In the genomic region with DNA sequence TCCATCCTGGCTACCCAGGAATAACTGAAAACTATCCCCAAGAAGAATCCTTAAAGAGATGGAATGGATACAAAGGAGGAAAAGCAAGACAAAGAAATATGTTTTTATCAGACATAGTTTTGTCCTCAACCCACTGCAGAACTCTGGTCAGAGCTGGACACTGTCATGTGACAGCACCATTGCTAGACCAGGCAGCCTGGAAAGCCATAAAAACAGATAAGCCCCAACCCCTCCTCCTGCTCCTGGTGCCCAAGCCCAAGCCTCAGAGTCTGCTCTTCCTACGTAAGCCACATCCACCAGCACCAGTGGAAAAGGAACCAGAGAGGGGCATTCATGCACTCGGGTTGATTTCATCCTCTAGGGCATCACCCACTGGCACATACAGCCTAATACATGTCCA, we compare ENCODE assay signal across 17 cellular contexts.
A peak's percentile ranks its signal among the peaks of the same experiment; 100 is the strongest.
DNase-seq lines count a peak whose midpoint lies in the region; ATAC-seq and TF ChIP-seq lines count a peak whose summit lies in the region.
"Had no signal": no experiment of that assay in that cellular context is flagged by ENCODE, and none has a peak within 500 bp of the region (broad histone marks: within the 10 kb centered on the region; RNA-seq: fewer than 3 reads in every experiment).

No MANE protein-coding gene starts in this region.

- H4K20me1 ChIP-seq in SK-N-SH (ENCODE audit: insufficient read depth): no peaks in the 10 kb centered on the region

- POLR2A ChIA-PET in SK-N-SH (lab: Yijun Ruan, JAX): interaction anchor here (1.0 kb wide), 1 partner anchor 129 kb away, joined by 3 read pairs; no protein-coding TSS in a partner anchor

- no peak for TF ChIP-seq CTCF in SK-N-SH (IDR thresholded peaks at IDR 0.05)

- H3K36me3 ChIP-seq in SK-N-SH (replicated peaks in 1 of 2; ENCODE audit: control insufficient read depth in 1 of 2, insufficient read depth in 2 of 2, low read length in 1 of 2): no peaks in the 10 kb centered on the region

- intact Hi-C loops in posterior vena cava (cut with DNase I): no loop called here

- ATAC-seq in SK-N-SH treated with all-trans-retinoic acid at 6 μM for 48 hours: no peak
- ATAC-seq in GM21423 (IDR thresholded peaks at IDR 0.05; ENCODE audit: unreplicated experiment): no peak
- ATAC-seq: A549 had no signal

- H3F3A ChIP-seq in SK-N-SH (replicated peaks; ENCODE audit: insufficient read depth): no peaks in the 10 kb centered on the region

- CTCF ChIA-PET in SK-N-SH (lab: Yijun Ruan, JAX): interaction anchor here (1.6 kb wide), 1 partner anchor 300 kb away, joined by 3 read pairs; no protein-coding TSS in a partner anchor

- H3K9ac ChIP-seq in SK-N-SH: no peak overlapping the region

- H3K27me3 ChIP-seq in SK-N-SH (ENCODE audit: insufficient read depth): peaks cover under 1% of the 10 kb centered on the region; the same call in 1 of the 2 replicates

- peaks cover 0 to 51% of the 10 kb centered on the region in 2 experiments; a peak in 2 of 4 replicates for H3K4me1 ChIP-seq in SK-N-SH (ENCODE audit: control insufficient read depth in 1 of 2, insufficient read depth in 2 of 2, low read depth in 1 of 2, low read length in 1 of 2)
- H3K4me1 ChIP-seq: A549, Caco-2 had no signal

- H3K9me3 ChIP-seq in SK-N-SH: no peaks in the 10 kb centered on the region
- H3K9me3 ChIP-seq: A549, Caco-2 had no signal

- no peaks in the 10 kb centered on the region for H3K79me2 ChIP-seq in SK-N-SH (ENCODE audit: insufficient read depth)

- H2AFZ ChIP-seq in SK-N-SH (ENCODE audit: low read depth): no peak overlapping the region

- in situ Hi-C loops in ACHN (cut with HindIII; ENCODE audit: low pct_ligation_motif_present, low pct_unique_long_range_greater_than_20kb, low sequenced_read_pairs): no loop called here

- WGBS in SK-N-SH (ENCODE audit: low lambda C conversion rate): 23% methylated on average over 2 of the region's 2 CpGs

- peak; percentile 2; the same call in 1 of the 2 replicates for TF ChIP-seq RAD21 in SK-N-SH (IDR thresholded peaks at IDR 0.05; ENCODE audit: low read length)

- peak overlapping the region in 1 of 2 experiments; percentile 60; a peak in 2 of 4 replicates for H3K27ac ChIP-seq in SK-N-SH (ENCODE audit: low read depth in 2 of 2, low read length in 1 of 2)
- H3K27ac ChIP-seq: 22Rv1, A549, HL-60 had no signal

- DNase-seq in SK-N-SH (peak; percentile 69), ELF-1 (ENCODE audit: low read depth, low spot score) (peak; percentile 59), islet precursor cell (peak; percentile 69), posterior vena cava (ENCODE audit: low spot score) (peak; percentile 3), AML-193 (lab: John Stamatoyannopoulos, UW) (no peak), ACHN (no peak)
- DNase-seq: C1 segment of cervical spinal cord; Caco-2; CD4-positive, alpha-beta T cell; DMS153; DMS79; GF-D8 had no signal

- H3K4me3 ChIP-seq in SK-N-SH (ENCODE audit: low read depth in 2 of 2, low read length in 1 of 2): no peak overlapping the region; a peak in 1 of 4 replicates
- H3K4me3 ChIP-seq: A549 had no signal

- H3K4me2 ChIP-seq in SK-N-SH: no peak overlapping the region
- H3K4me2 ChIP-seq: A549 had no signal

- no peaks in the 10 kb centered on the region for H3K9me2 ChIP-seq in SK-N-SH

- TF ChIP-seq EP300 in SK-N-SH (IDR thresholded peaks at IDR 0.05; ENCODE audit: borderline replicate concordance in 1 of 2, low read depth in 1 of 2, low read length in 1 of 2): no peak

TF ChIP-seq in SK-N-SH, 30 proteins besides CTCF, POLR2A, EP300 and RAD21:
- TF ChIP-seq, protein P1, sequence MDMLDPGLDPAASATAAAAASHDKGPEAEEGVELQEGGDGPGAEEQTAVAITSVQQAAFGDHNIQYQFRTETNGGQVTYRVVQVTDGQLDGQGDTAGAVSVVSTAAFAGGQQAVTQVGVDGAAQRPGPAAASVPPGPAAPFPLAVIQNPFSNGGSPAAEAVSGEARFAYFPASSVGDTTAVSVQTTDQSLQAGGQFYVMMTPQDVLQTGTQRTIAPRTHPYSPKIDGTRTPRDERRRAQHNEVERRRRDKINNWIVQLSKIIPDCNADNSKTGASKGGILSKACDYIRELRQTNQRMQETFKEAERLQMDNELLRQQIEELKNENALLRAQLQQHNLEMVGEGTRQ (IDR thresholded peaks at IDR 0.05; ENCODE audit: borderline replicate concordance, low read depth, low read length): no peak

TF ChIP-seq in SK-N-SH treated with all-trans-retinoic acid at 6 μM for 48 hours, 23 proteins besides CTCF, POLR2A, EP300 and RAD21 (continues in another document):
- TF ChIP-seq PPARA (CRISPR knock-in tag; IDR thresholded peaks at IDR 0.05; ENCODE audit: borderline replicate concordance) (no peak), GLIS3 (CRISPR knock-in tag; IDR thresholded peaks at IDR 0.05) (no peak), ZNF8 (CRISPR knock-in tag; IDR thresholded peaks at IDR 0.05) (no peak), CSDC2 (CRISPR knock-in tag; IDR thresholded peaks at IDR 0.05) (no peak), CSRNP3 (CRISPR knock-in tag; IDR thresholded peaks at IDR 0.05) (no peak), ZFP3 (CRISPR knock-in tag; IDR thresholded peaks at IDR 0.05) (no peak), TCF4 (CRISPR knock-in tag; IDR thresholded peaks at IDR 0.05; ENCODE audit: borderline replicate concordance) (no peak), ZC3H10 (CRISPR knock-in tag; IDR thresholded peaks at IDR 0.05) (no peak), TOX (CRISPR knock-in tag; IDR thresholded peaks at IDR 0.05; ENCODE audit: borderline replicate concordance) (no peak), BACH2 (CRISPR knock-in tag; IDR thresholded peaks at IDR 0.05; ENCODE audit: borderline replicate concordance) (no peak), ISL1 (CRISPR knock-in tag; IDR thresholded peaks at IDR 0.05) (no peak), RARB (CRISPR knock-in tag; IDR thresholded peaks at IDR 0.05) (no peak), PATZ1 (CRISPR knock-in tag; IDR thresholded peaks at IDR 0.05; ENCODE audit: borderline replicate concordance) (no peak), ESRRG (CRISPR knock-in tag; IDR thresholded peaks at IDR 0.05) (no peak)
- TF ChIP-seq, protein P2, sequence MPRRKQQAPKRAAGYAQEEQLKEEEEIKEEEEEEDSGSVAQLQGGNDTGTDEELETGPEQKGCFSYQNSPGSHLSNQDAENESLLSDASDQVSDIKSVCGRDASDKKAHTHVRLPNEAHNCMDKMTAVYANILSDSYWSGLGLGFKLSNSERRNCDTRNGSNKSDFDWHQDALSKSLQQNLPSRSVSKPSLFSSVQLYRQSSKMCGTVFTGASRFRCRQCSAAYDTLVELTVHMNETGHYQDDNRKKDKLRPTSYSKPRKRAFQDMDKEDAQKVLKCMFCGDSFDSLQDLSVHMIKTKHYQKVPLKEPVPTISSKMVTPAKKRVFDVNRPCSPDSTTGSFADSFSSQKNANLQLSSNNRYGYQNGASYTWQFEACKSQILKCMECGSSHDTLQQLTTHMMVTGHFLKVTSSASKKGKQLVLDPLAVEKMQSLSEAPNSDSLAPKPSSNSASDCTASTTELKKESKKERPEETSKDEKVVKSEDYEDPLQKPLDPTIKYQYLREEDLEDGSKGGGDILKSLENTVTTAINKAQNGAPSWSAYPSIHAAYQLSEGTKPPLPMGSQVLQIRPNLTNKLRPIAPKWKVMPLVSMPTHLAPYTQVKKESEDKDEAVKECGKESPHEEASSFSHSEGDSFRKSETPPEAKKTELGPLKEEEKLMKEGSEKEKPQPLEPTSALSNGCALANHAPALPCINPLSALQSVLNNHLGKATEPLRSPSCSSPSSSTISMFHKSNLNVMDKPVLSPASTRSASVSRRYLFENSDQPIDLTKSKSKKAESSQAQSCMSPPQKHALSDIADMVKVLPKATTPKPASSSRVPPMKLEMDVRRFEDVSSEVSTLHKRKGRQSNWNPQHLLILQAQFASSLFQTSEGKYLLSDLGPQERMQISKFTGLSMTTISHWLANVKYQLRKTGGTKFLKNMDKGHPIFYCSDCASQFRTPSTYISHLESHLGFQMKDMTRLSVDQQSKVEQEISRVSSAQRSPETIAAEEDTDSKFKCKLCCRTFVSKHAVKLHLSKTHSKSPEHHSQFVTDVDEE (CRISPR knock-in tag; IDR thresholded peaks at IDR 0.05): no peak

Comparison
In these comparisons a context has a peak if more than half of its experiments do, and no peak if none do; other contexts are left out.
1. DNase-seq: peak in SK-N-SH (single experiment), ELF-1 (single experiment), islet precursor cell (single experiment) and posterior vena cava (single experiment); none in AML-193 (0 of 2) and ACHN (single experiment).